In genomic region chr12:118979763-118980406, GRCh38 we compare ENCODE assay signal across 8 cellular contexts. TPM values are rescaled to one million over a fixed set of nuclear protein-coding genes. Genes with fewer than 3 reads are reported as not detected.
DNase-seq lines count a peak whose midpoint lies in the region; ATAC-seq and TF ChIP-seq lines count a peak whose summit lies in the region.

No MANE protein-coding gene starts in this region.

- ATAC-seq in stimulated activated memory B cell treated with anti-CD40 and anti-IgM and Interleukin-4, amounts not matched to agents 10 μg/mL and 1 μg/mL and 100 μg/mL, for 72 hours: no peak

- H3K36me3 Mint-ChIP-seq in HFFc6 (ENCODE audit: low read depth): no peaks in the 10 kb centered on the region
- no peaks in the 10 kb centered on the region for H3K36me3 Mint-ChIP-seq in stimulated activated memory B cell treated with anti-CD40 and anti-IgM and Interleukin-4, amounts not matched to agents 10 μg/mL and 1 μg/mL and 100 μg/mL, for 72 hours

- peaks cover 26% of the 10 kb centered on the region for H3K9me3 Mint-ChIP-seq in HFFc6
- peaks cover 9% of the 10 kb centered on the region for H3K9me3 Mint-ChIP-seq in stimulated activated memory B cell treated with anti-CD40 and anti-IgM and Interleukin-4, amounts not matched to agents 10 μg/mL and 1 μg/mL and 100 μg/mL, for 72 hours

- no peak overlapping the region for H3K4me3 Mint-ChIP-seq in HFFc6
- no peak overlapping the region for H3K4me3 Mint-ChIP-seq in stimulated activated memory B cell treated with anti-CD40 and anti-IgM and Interleukin-4, amounts not matched to agents 10 μg/mL and 1 μg/mL and 100 μg/mL, for 72 hours

- H3K27me3 Mint-ChIP-seq in HFFc6 (ENCODE audit: insufficient read depth): peaks cover 3% of the 10 kb centered on the region
- H3K27me3 Mint-ChIP-seq in stimulated activated memory B cell treated with anti-CD40 and anti-IgM and Interleukin-4, amounts not matched to agents 10 μg/mL and 1 μg/mL and 100 μg/mL, for 72 hours: peaks cover 47% of the 10 kb centered on the region

- peak; percentile 67 for TF ChIP-seq CTCF in HFFc6 (IDR thresholded peaks at IDR 0.05)

- no peak overlapping the region for H3K27ac Mint-ChIP-seq in HFFc6
- no peak overlapping the region for H3K27ac Mint-ChIP-seq in stimulated activated memory B cell treated with anti-CD40 and anti-IgM and Interleukin-4, amounts not matched to agents 10 μg/mL and 1 μg/mL and 100 μg/mL, for 72 hours

- no peaks in the 10 kb centered on the region for H3K4me1 Mint-ChIP-seq in HFFc6 (ENCODE audit: low read depth)
- no peaks in the 10 kb centered on the region for H3K4me1 Mint-ChIP-seq in stimulated activated memory B cell treated with anti-CD40 and anti-IgM and Interleukin-4, amounts not matched to agents 10 μg/mL and 1 μg/mL and 100 μg/mL, for 72 hours

- DNase-seq in DMS79 treated with DMSO at 0.1 percent for 48 hours (lab: John Stamatoyannopoulos, UW) (peak; percentile 76), HFFc6 (no peak), NCI-H2227 (lab: John Stamatoyannopoulos, UW; ENCODE audit: unreplicated experiment) (peak; percentile 93), amniotic epithelial cell (ENCODE audit: low read depth) (peak; percentile 26), iPS DF 4.7 (ENCODE audit: extremely low read depth, low spot score) (peak; percentile 89), T1000 (lab: John Stamatoyannopoulos, UW) (no peak)
- peak; percentile 7 for DNase-seq in stimulated activated CD4-positive, alpha-beta T cell treated with anti-CD3 and anti-CD28 coated beads, Interleukin-4, amount 100 ng/mL, for 24 hours

RNA-seq across cellular contexts. Expression of gene SRRM4, which starts 1.5 kb away (rescaled TPM):
- total RNA-seq in HFFc6 (2021; fragmentation: NEBNext Ultra II Directional; extraction: Animal tissue kit (Norgen Biotek cat#: 25700)): not detected

Comparison
In these comparisons a context has a peak if more than half of its experiments do, and no peak if none do; other contexts are left out.
1. DNase-seq: peak in DMS79 treated with DMSO at 0.1 percent for 48 hours (single experiment), NCI-H2227 (single experiment), amniotic epithelial cell (single experiment), iPS DF 4.7 (single experiment) and stimulated activated CD4-positive, alpha-beta T cell treated with anti-CD3 and anti-CD28 coated beads, Interleukin-4, amount 100 ng/mL, for 24 hours (single experiment); none in HFFc6 (single experiment) and T1000 (single experiment).